In the genomic region with DNA sequence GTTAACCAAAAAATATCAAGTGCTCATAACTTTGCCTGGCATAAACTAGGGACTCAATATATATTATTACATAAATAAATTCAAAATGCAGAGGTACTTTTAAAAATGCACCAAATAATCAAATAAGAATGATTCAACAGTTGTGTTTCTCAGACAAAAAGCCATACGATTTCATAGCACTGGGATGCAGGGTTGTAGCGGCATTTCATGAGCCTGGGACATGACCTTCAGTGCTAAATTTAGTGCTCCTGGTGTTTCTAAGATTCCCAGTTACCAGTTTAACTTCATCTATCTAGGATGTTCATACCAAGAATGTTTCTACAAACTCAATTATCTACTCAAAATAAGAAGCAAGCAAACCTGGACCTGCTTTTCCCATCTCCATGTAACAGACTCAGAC, we compare ENCODE assay signal across 23 cellular contexts. TPM values are rescaled to one million over a fixed set of nuclear protein-coding genes. Genes with fewer than 3 reads are reported as not detected.
DNase-seq lines count a peak whose midpoint lies in the region; ATAC-seq and TF ChIP-seq lines count a peak whose summit lies in the region.
"Had no signal": no experiment of that assay in that cellular context is flagged by ENCODE, and none has a peak within 500 bp of the region (broad histone marks: within the 10 kb centered on the region; RNA-seq: fewer than 3 reads in every experiment).

No MANE protein-coding gene starts in this region.

- no peak overlapping the region for H3K4me3 Mint-ChIP-seq in activated naive CD4-positive, alpha-beta T cell treated with anti-CD3 and anti-CD28 coated beads, Interleukin-2, amount 50 U/mL, for 24 hours
- no peak overlapping the region for H3K4me3 Mint-ChIP-seq in T-helper 17 cell
- H3K4me3 Mint-ChIP-seq in naive B cell = peak overlapping the region in 1 of 8 donors; percentile 74
- H3K4me3 Mint-ChIP-seq: T-helper 1 cell treated with Interleukin-12 subunit alpha and Interleukin-12 subunit beta and Interleukin-4 antibody, amounts not matched to agents 30 μg/mL and 1 μg/mL, for 36 hours had no signal

- no peaks in the 10 kb centered on the region for H3K27me3 Mint-ChIP-seq in activated naive CD4-positive, alpha-beta T cell treated with anti-CD3 and anti-CD28 coated beads, Interleukin-2, amount 50 U/mL, for 24 hours
- H3K27me3 Mint-ChIP-seq in T-helper 17 cell (no peaks in the 10 kb centered on the region), naive B cell (no peaks in the 10 kb centered on the region)

- no peaks in the 10 kb centered on the region for H3K9me3 Mint-ChIP-seq in activated naive CD4-positive, alpha-beta T cell treated with anti-CD3 and anti-CD28 coated beads, Interleukin-2, amount 50 U/mL, for 24 hours
- no peaks in the 10 kb centered on the region for H3K9me3 Mint-ChIP-seq in activated naive CD4-positive, alpha-beta T cell treated with anti-CD3 and anti-CD28 coated beads, Interleukin-2, amount 50 U/mL, for 72 hours
- H3K9me3 Mint-ChIP-seq in naive B cell = no peaks in the 10 kb centered on the region
- H3K9me3 Mint-ChIP-seq: T-helper 1 cell treated with Interleukin-12 subunit alpha and Interleukin-12 subunit beta and Interleukin-4 antibody, amounts not matched to agents 30 μg/mL and 1 μg/mL, for 36 hours had no signal

- H3K4me1 Mint-ChIP-seq in activated naive CD4-positive, alpha-beta T cell treated with anti-CD3 and anti-CD28 coated beads, Interleukin-2, amount 50 U/mL, for 24 hours = peaks cover 50% of the 10 kb centered on the region
- H3K4me1 Mint-ChIP-seq in T-helper 17 cell (peaks cover 32% of the 10 kb centered on the region), naive B cell (peaks cover 52 to 71% (median 69%) of the 10 kb centered on the region in 3 donors)

- no peak for DNase-seq in activated naive CD4-positive, alpha-beta T cell treated with anti-CD3 and anti-CD28 coated beads, Interleukin-2, amount 50 U/mL, for 72 hours (ENCODE audit: low spot score in 2 of 2)
- DNase-seq in T-helper 17 cell = no peak
- no peak for DNase-seq in naive B cell
- DNase-seq in tibial artery = no peak
- DNase-seq in NCI-H226 = no peak
- no peak for DNase-seq in activated CD8-positive, alpha-beta memory T cell treated with anti-CD3 and anti-CD28 coated beads, Interleukin-2, amount 50 U/mL, for 4 hours
- DNase-seq: 8988T; activated CD4-positive, alpha-beta T cell treated with anti-CD3 and anti-CD28 coated beads, Interleukin-2, amount 50 U/mL, for 4 hours; activated effector memory CD4-positive, alpha-beta T cell treated with Interleukin-2 at 50 U/mL for 16 hours; body of pancreas; colonic mucosa; COR-L47; DMS79; glutamatergic neuron; left colon; NCI-H1092; NCI-H1930; NCI-H345; PC-9; stimulated activated CD4-positive, alpha-beta T cell treated with anti-CD3 and anti-CD28 coated beads, Interleukin-1b, Interleukin-23, amount 100 ng/mL, for 48 hours had no signal

- peak overlapping the region; percentile 31 for H3K27ac Mint-ChIP-seq in activated naive CD4-positive, alpha-beta T cell treated with anti-CD3 and anti-CD28 coated beads, Interleukin-2, amount 50 U/mL, for 24 hours
- H3K27ac Mint-ChIP-seq in activated naive CD4-positive, alpha-beta T cell treated with anti-CD3 and anti-CD28 coated beads, Interleukin-2, amount 50 U/mL, for 72 hours = no peak overlapping the region
- peak overlapping the region; percentile 81 for H3K27ac Mint-ChIP-seq in T-helper 17 cell
- peak overlapping the region in 5 of 6 donors; percentile 13 to 90 (median 73) for H3K27ac Mint-ChIP-seq in naive B cell
- H3K27ac Mint-ChIP-seq: T-helper 1 cell treated with Interleukin-12 subunit alpha and Interleukin-12 subunit beta and Interleukin-4 antibody, amounts not matched to agents 30 μg/mL and 1 μg/mL, for 36 hours had no signal

- H3K36me3 Mint-ChIP-seq in activated naive CD4-positive, alpha-beta T cell treated with anti-CD3 and anti-CD28 coated beads, Interleukin-2, amount 50 U/mL, for 24 hours = peaks cover 4% of the 10 kb centered on the region
- H3K36me3 Mint-ChIP-seq in activated naive CD4-positive, alpha-beta T cell treated with anti-CD3 and anti-CD28 coated beads, Interleukin-2, amount 50 U/mL, for 72 hours = no peaks in the 10 kb centered on the region
- H3K36me3 Mint-ChIP-seq in T-helper 17 cell (ENCODE audit: low read depth) = no peaks in the 10 kb centered on the region
- no peaks in the 10 kb centered on the region for H3K36me3 Mint-ChIP-seq in naive B cell

- H3K36me3 ChIP-seq in tibial artery = no peaks in the 10 kb centered on the region
- H3K36me3 ChIP-seq: colonic mucosa had no signal

- H3K4me1 ChIP-seq in tibial artery = peaks cover 0 to 59% (median 32%) of the 10 kb centered on the region in 4 donors
- H3K4me1 ChIP-seq: colonic mucosa had no signal

- no peak overlapping the region for H3K4me3 ChIP-seq in tibial artery
- H3K4me3 ChIP-seq: body of pancreas, colonic mucosa, PC-9 had no signal

- TF ChIP-seq CTCF in tibial artery (IDR thresholded peaks at IDR 0.05) = no peak

- no peaks in the 10 kb centered on the region for H3K9me3 ChIP-seq in T-helper 17 cell (ENCODE audit: control insufficient read depth, low read length, poor library complexity, severe bottlenecking)
- H3K9me3 ChIP-seq in tibial artery = no peaks in the 10 kb centered on the region
- H3K9me3 ChIP-seq: body of pancreas, colonic mucosa had no signal

- no peak for ATAC-seq in activated naive CD4-positive, alpha-beta T cell treated with anti-CD3 and anti-CD28 coated beads, Interleukin-2, amount 50 U/mL, for 72 hours
- no peak for ATAC-seq in T-helper 17 cell
- ATAC-seq in naive B cell (ENCODE audit: low read depth in 2 of 2) = no peak
- ATAC-seq in HG03378 (IDR thresholded peaks at IDR 0.05; ENCODE audit: unreplicated experiment) = no peak
- ATAC-seq: body of pancreas, left colon had no signal

- intact Hi-C loops in tibial artery (cut with DNase I; ENCODE audit: low total_unique reads) = no loop called here

- H3K27me3 ChIP-seq in tibial artery = no peaks in the 10 kb centered on the region
- H3K27me3 ChIP-seq: body of pancreas, colonic mucosa had no signal

- peak overlapping the region; percentile 87 to 97 for H3K27ac ChIP-seq in tibial artery
- H3K27ac ChIP-seq: body of pancreas, colonic mucosa, PC-9 had no signal

RNA-seq across cellular contexts. Expression of a gene that starts 4.0 kb away (rescaled TPM):
- 1 to 10 TPM; 3.3 to 3.4 TPM for total RNA-seq in activated naive CD4-positive, alpha-beta T cell treated with anti-CD3 and anti-CD28 coated beads, Interleukin-2, amount 50 U/mL, for 72 hours
- total RNA-seq in T-helper 17 cell = 10 to 100 TPM; 12.4 to 13.4 TPM
- polyA plus RNA-seq in naive B cell (ENCODE audit: low read depth in 6 of 6) = 10 to 100 TPM; 25.4 to 37.7 (median 28.3) TPM

Comparison
In these comparisons a context has a peak if more than half of its experiments do, and no peak if none do; other contexts are left out.
1. H3K27ac Mint-ChIP-seq: peak in activated naive CD4-positive, alpha-beta T cell treated with anti-CD3 and anti-CD28 coated beads, Interleukin-2, amount 50 U/mL, for 24 hours (single experiment), T-helper 17 cell (single experiment) and naive B cell (5 of 6); none in activated naive CD4-positive, alpha-beta T cell treated with anti-CD3 and anti-CD28 coated beads, Interleukin-2, amount 50 U/mL, for 72 hours (0 of 2).